In the genomic region with DNA sequence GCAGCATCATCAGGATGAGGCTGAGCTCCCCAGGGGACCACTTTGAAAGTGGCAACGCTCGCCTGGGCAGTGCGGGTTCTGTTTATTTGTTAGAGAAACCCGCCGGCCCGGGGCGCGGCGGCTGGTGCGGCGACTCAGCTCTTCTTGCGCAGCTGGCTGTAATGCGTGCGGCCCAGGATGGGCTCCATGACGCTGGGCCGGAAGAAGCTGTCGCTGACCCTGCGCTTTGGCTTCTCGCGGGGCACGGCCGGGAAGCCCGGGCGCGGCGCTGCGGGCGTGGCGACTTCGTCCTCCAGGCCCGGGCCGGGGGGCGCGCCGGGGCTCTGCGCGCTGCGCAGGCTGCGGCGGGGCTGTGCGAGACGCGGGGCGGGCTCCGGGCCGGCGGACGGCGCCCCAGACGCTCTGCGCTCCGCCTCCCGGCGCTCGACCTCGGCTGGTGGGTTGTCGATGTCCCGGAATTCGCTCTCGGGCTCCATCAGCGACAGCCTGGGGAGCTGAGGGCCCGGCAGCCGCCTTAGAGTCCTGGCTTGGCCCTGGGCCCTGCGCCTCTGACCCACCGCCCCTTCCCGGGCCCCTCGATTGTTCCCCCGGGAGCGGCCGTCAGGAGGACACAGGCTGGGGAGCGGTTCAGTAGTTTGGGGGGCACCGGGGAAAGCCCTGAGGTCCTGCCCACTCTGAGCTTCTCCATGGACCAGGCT, we compare ENCODE assay signal across 1 cellular context.
A peak's percentile ranks its signal among the peaks of the same experiment; 100 is the strongest.
TF ChIP-seq lines count a peak whose summit lies in the region.

No MANE protein-coding gene starts in this region.

TF ChIP-seq in IMR-90, 13 proteins besides CTCF, POLR2A, EP300 and RAD21:
- TF ChIP-seq NFE2L2 (IDR thresholded peaks at IDR 0.05; ENCODE audit: low read depth, low read length) (no peak; the same call in 1 of the 2 replicates), CEBPB (IDR thresholded peaks at IDR 0.05; ENCODE audit: low read depth, low read length) (0 out of 2 replicates have a peak, but pooled peaks have one; percentile 5)
